ENCODE assay signal across 21 cellular contexts in genomic region chr4:154526151-154526550, GRCh38.
DNase-seq lines count a peak whose midpoint lies in the region; ATAC-seq and TF ChIP-seq lines count a peak whose summit lies in the region.
"Had no signal": no experiment of that assay in that cellular context is flagged by ENCODE, and none has a peak within 500 bp of the region (broad histone marks: within the 10 kb centered on the region; RNA-seq: fewer than 3 reads in every experiment).

No MANE protein-coding gene starts in this region.

- no peaks in the 10 kb centered on the region for H3K36me3 ChIP-seq in OCI-LY3 (replicated peaks; ENCODE audit: low read depth, low read length)
- H3K36me3 ChIP-seq: ascending aorta had no signal

- H3K9me3 ChIP-seq in OCI-LY3 (ENCODE audit: insufficient read depth, low read length), result no peaks in the 10 kb centered on the region
- H3K9me3 ChIP-seq: ascending aorta had no signal

- in situ Hi-C loops in KBM-7 (cut with MboI; ENCODE audit: low pct_unique_long_range_greater_than_20kb, low sequenced_read_pairs), result no loop called here

- no peak for TF ChIP-seq CTCF in OCI-LY3 (IDR thresholded peaks at IDR 0.05; ENCODE audit: low read depth, low read length)

- H3K27ac ChIP-seq in OCI-LY3 (ENCODE audit: low read length), result no peak overlapping the region
- H3K27ac ChIP-seq: ascending aorta had no signal

- ATAC-seq in GM18502 (IDR thresholded peaks at IDR 0.05; ENCODE audit: poor library complexity, unreplicated experiment), result peak; percentile 52
- peak; percentile 49 for ATAC-seq in GM21360 (IDR thresholded peaks at IDR 0.05; ENCODE audit: unreplicated experiment)
- no peak for ATAC-seq in GM19467 (IDR thresholded peaks at IDR 0.05; ENCODE audit: unreplicated experiment)

- H3K27me3 ChIP-seq in OCI-LY3 (ENCODE audit: low read depth, low read length), result peaks cover 20% of the 10 kb centered on the region
- H3K27me3 ChIP-seq: ascending aorta had no signal

- H3K4me3 ChIP-seq in OCI-LY3 (ENCODE audit: low read length), result no peak overlapping the region
- H3K4me3 ChIP-seq: ascending aorta had no signal

- H2AFZ ChIP-seq in OCI-LY3 (ENCODE audit: low read depth, low read length), result no peak overlapping the region

- H3K4me2 ChIP-seq in OCI-LY3 (ENCODE audit: low read length), result peak overlapping the region; percentile 20

- no peaks in the 10 kb centered on the region for H3K79me2 ChIP-seq in OCI-LY3 (ENCODE audit: low read length)

- peak; percentile 31 for DNase-seq in KBM-7
- no peak for DNase-seq in HUDEP-2 (lab: John Stamatoyannopoulos, UW; ENCODE audit: unreplicated experiment in 76 of 76)
- no peak for DNase-seq in C1 segment of cervical spinal cord (lab: John Stamatoyannopoulos, UW)
- no peak for DNase-seq in NCI-H1694 (lab: John Stamatoyannopoulos, UW)
- DNase-seq: activated CD4-positive, alpha-beta memory T cell treated with anti-CD3 and anti-CD28 coated beads, Interleukin-2, amount 10 ng/mL, durations not matched to agents 7 days and 5 days; activated naive CD4-positive, alpha-beta T cell treated with anti-CD3 and anti-CD28 coated beads, Interleukin-2, amount 10 ng/mL, durations not matched to agents 7 days and 5 days; activated T-cell treated with anti-CD3 and anti-CD28 coated beads, Interleukin-2, amount 50 U/mL, for 24 hours; CD4-positive, alpha-beta memory T cell; DMS153; GF-D8; HCEC 1CT; NCI-H1694 treated with DMSO at 0.1 percent for 48 hours; NCI-H226; posterior cingulate gyrus; SHP77 treated with DMSO at 0.1 percent for 48 hours; stimulated activated naive CD4-positive, alpha-beta T cell had no signal

- H3K4me1 ChIP-seq in OCI-LY3 (ENCODE audit: low read length), result peaks cover 21% of the 10 kb centered on the region
- H3K4me1 ChIP-seq: ascending aorta had no signal

- no peak overlapping the region for H3K9ac ChIP-seq in OCI-LY3 (ENCODE audit: low read length)

- H4K20me1 ChIP-seq in OCI-LY3 (ENCODE audit: insufficient read depth, low read length), result no peaks in the 10 kb centered on the region
